In genomic region chr11:103735497-103736032, GRCh38 we compare ENCODE assay signal across 25 cellular contexts.
DNase-seq lines count a peak whose midpoint lies in the region; ATAC-seq and TF ChIP-seq lines count a peak whose summit lies in the region.
"Had no signal": no experiment of that assay in that cellular context is flagged by ENCODE, and none has a peak within 500 bp of the region (broad histone marks: within the 10 kb centered on the region; RNA-seq: fewer than 3 reads in every experiment).

No MANE protein-coding gene starts in this region.

- H3K9me3 ChIP-seq in right atrium auricular region: no peaks in the 10 kb centered on the region
- no peaks in the 10 kb centered on the region for H3K9me3 ChIP-seq in left ventricle myocardium inferior (replicated peaks)
- H3K9me3 ChIP-seq in neuronal stem cell (replicated peaks in 1 of 2; ENCODE audit: control insufficient read depth in 2 of 2, insufficient read depth in 1 of 2, low read depth in 1 of 2, low read length in 2 of 2): no peaks in the 10 kb centered on the region
- H3K9me3 ChIP-seq in ascending aorta: no peaks in the 10 kb centered on the region
- H3K9me3 ChIP-seq: A549, SK-N-SH had no signal

- no peak for DNase-seq in Right ventricle myocardium inferior (ENCODE audit: missing footprints)
- DNase-seq in right atrium auricular region (ENCODE audit: low spot score): no peak
- peak; percentile 24 for DNase-seq in astrocyte of the hippocampus (ENCODE audit: low read depth, low spot score)
- no peak for DNase-seq in left ventricle myocardium inferior
- DNase-seq in neuronal stem cell (ENCODE audit: low spot score): no peak
- no peak for DNase-seq in NCI-H1436 treated with DMSO at 0.1 percent for 48 hours (lab: John Stamatoyannopoulos, UW)
- DNase-seq in ascending aorta (ENCODE audit: low spot score in 2 of 2): no peak
- DNase-seq: activated CD4-positive, alpha-beta T cell treated with anti-CD3 and anti-CD28 coated beads, Interleukin-2, amount 50 U/mL, for 1 hour; activated CD8-positive, alpha-beta memory T cell treated with anti-CD3 and anti-CD28 coated beads, Interleukin-2, amount 10 ng/mL, durations not matched to agents 7 days and 5 days; activated T-cell treated with anti-CD3 and anti-CD28 coated beads, Interleukin-2, amount 50 U/mL, for 4 hours; brain microvascular endothelial cell; CD4-positive, alpha-beta memory T cell; EL; midbrain; naive B cell; NCI-H1092 treated with DMSO at 0.1 percent for 48 hours; NCI-H187; NCI-H510A; occipital lobe; OCI-M1; SK-N-SH; stimulated activated naive CD4-positive, alpha-beta T cell had no signal

- intact Hi-C loops in Right ventricle myocardium inferior (cut with DNase I): no loop called here
- intact Hi-C loops in left ventricle myocardium inferior (cut with micrococcal nuclease): no loop called here
- intact Hi-C loops in ascending aorta (cut with DNase I): no loop called here

- H3K4me2 ChIP-seq in neuronal stem cell (ENCODE audit: insufficient read depth, low read length, poor library complexity, severe bottlenecking): no peak overlapping the region
- H3K4me2 ChIP-seq: A549, SK-N-SH had no signal

- no peak overlapping the region for H3K14ac ChIP-seq in neuronal stem cell (ENCODE audit: low read length)

- no peak overlapping the region for H4K91ac ChIP-seq in neuronal stem cell (ENCODE audit: low read depth, low read length, poor library complexity)

- H2BK12ac ChIP-seq in neuronal stem cell (ENCODE audit: low read length): no peak overlapping the region

- no peak overlapping the region for H2AFZ ChIP-seq in neuronal stem cell (ENCODE audit: low read length)

- ATAC-seq in Right ventricle myocardium inferior (peak; percentile 53), esophagus mucosa (no peak)
- ATAC-seq: A549; activated CD8-positive, alpha-beta memory T cell treated with anti-CD3 and anti-CD28 coated beads, Interleukin-2, amount 10 ng/mL, durations not matched to agents 7 days and 5 days; activated T-cell treated with anti-CD3 and anti-CD28 coated beads, Interleukin-2, amount 50 U/mL, for 4 hours; WTC11 had no signal

- no peak overlapping the region for H2AK5ac ChIP-seq in neuronal stem cell (ENCODE audit: low read depth, low read length)

- H3K4me3 ChIP-seq in right atrium auricular region (no peak overlapping the region), left ventricle myocardium inferior (no peak overlapping the region), neuronal stem cell (ENCODE audit: low read length in 2 of 2) (no peak overlapping the region), ascending aorta (no peak overlapping the region)
- H3K4me3 ChIP-seq: A549 had no signal

- no peak overlapping the region for H3K18ac ChIP-seq in neuronal stem cell (ENCODE audit: low read length)

- H2BK15ac ChIP-seq in neuronal stem cell (ENCODE audit: low read length): no peak overlapping the region

- no peak overlapping the region for H2BK5ac ChIP-seq in neuronal stem cell (ENCODE audit: low read length)

- H3K36me3 ChIP-seq in right atrium auricular region: no peaks in the 10 kb centered on the region
- H3K36me3 ChIP-seq in left ventricle myocardium inferior: no peaks in the 10 kb centered on the region
- no peaks in the 10 kb centered on the region for H3K36me3 ChIP-seq in neuronal stem cell (replicated peaks in 1 of 2; ENCODE audit: control insufficient read depth in 2 of 2, insufficient read depth in 2 of 2, low read length in 2 of 2)
- no peaks in the 10 kb centered on the region for H3K36me3 ChIP-seq in ascending aorta
- H3K36me3 ChIP-seq: brain microvascular endothelial cell had no signal

- peaks cover 0 to 17% of the 10 kb centered on the region in 2 donors for H3K4me1 ChIP-seq in right atrium auricular region
- H3K4me1 ChIP-seq in left ventricle myocardium inferior: peaks cover 39% of the 10 kb centered on the region
- H3K4me1 ChIP-seq in neuronal stem cell (ENCODE audit: control insufficient read depth in 2 of 2, insufficient read depth in 1 of 2, low read depth in 1 of 2, low read length in 2 of 2): peaks cover 9 to 23% of the 10 kb centered on the region in 2 donors
- peaks cover 0 to 11% of the 10 kb centered on the region in 2 donors for H3K4me1 ChIP-seq in ascending aorta
- H3K4me1 ChIP-seq: A549 had no signal

- WGBS in neuronal stem cell (ENCODE audit: extremely low coverage in 2 of 2, insufficient read length in 2 of 2, insufficient replicate concordance in 1 of 2), 2 donors: no CpG with 5 or more reads among the region's 4 CpGs

- H3K27me3 ChIP-seq in right atrium auricular region (no peaks in the 10 kb centered on the region), left ventricle myocardium inferior (ENCODE audit: low read depth) (no peaks in the 10 kb centered on the region), neuronal stem cell (ENCODE audit: control insufficient read depth in 3 of 3, insufficient read depth in 3 of 3, low read depth in 1 of 3, low read length in 3 of 3) (no peaks in the 10 kb centered on the region), ascending aorta (no peaks in the 10 kb centered on the region)
- H3K27me3 ChIP-seq: brain microvascular endothelial cell had no signal

- H2BK120ac ChIP-seq in neuronal stem cell (ENCODE audit: low read depth, low read length): no peak overlapping the region

- H4K8ac ChIP-seq in neuronal stem cell (ENCODE audit: low read depth, low read length): no peak overlapping the region

- no peak overlapping the region for H3K9ac ChIP-seq in neuronal stem cell (ENCODE audit: low read depth, low read length, poor library complexity)
- H3K9ac ChIP-seq: SK-N-SH had no signal

- no peak overlapping the region for H3K23ac ChIP-seq in neuronal stem cell (ENCODE audit: low read depth, low read length, poor library complexity)

- no peak overlapping the region for H3K4ac ChIP-seq in neuronal stem cell (ENCODE audit: low read length)

- TF ChIP-seq CTCF in right atrium auricular region (IDR thresholded peaks at IDR 0.05) (no peak), left ventricle myocardium inferior (IDR thresholded peaks at IDR 0.05; ENCODE audit: borderline replicate concordance) (no peak), ascending aorta (IDR thresholded peaks at IDR 0.05) (no peak)

- H3K79me1 ChIP-seq in neuronal stem cell (ENCODE audit: low read depth, low read length): no peaks in the 10 kb centered on the region

- H3K27ac ChIP-seq in right atrium auricular region: peak overlapping the region in 1 of 2 donors; percentile 48
- H3K27ac ChIP-seq in left ventricle myocardium inferior (replicated peaks): peak overlapping the region; percentile 84
- no peak overlapping the region for H3K27ac ChIP-seq in neuronal stem cell (replicated peaks; ENCODE audit: low read length)
- no peak overlapping the region for H3K27ac ChIP-seq in ascending aorta
- H3K27ac ChIP-seq: A549, brain microvascular endothelial cell had no signal
